28 cellular contexts compared by ENCODE assay signal in genomic region chr7:150465414-150465813, GRCh38. TPM values are rescaled to one million over a fixed set of nuclear protein-coding genes. Genes with fewer than 3 reads are reported as not detected.
DNase-seq lines count a peak whose midpoint lies in the region; ATAC-seq and TF ChIP-seq lines count a peak whose summit lies in the region.
"Had no signal": no experiment of that assay in that cellular context is flagged by ENCODE, and none has a peak within 500 bp of the region (broad histone marks: within the 10 kb centered on the region; RNA-seq: fewer than 3 reads in every experiment).

No MANE protein-coding gene starts in this region.

- no peak overlapping the region for H3K4me3 Mint-ChIP-seq in MCF 10A (ENCODE audit: unreplicated experiment)
- no peak overlapping the region for H3K4me3 Mint-ChIP-seq in activated CD8-positive, alpha-beta T cell treated with anti-CD3 and anti-CD28 coated beads for 36 hours
- H3K4me3 Mint-ChIP-seq: stimulated activated memory B cell treated with anti-CD40 and anti-IgM and Interleukin-4, amounts not matched to agents 10 μg/mL and 1 μg/mL and 100 μg/mL, for 72 hours had no signal

- H3K36me3 ChIP-seq in breast epithelium: no peaks in the 10 kb centered on the region
- peaks cover 3% of the 10 kb centered on the region for H3K36me3 ChIP-seq in upper lobe of right lung
- H3K36me3 ChIP-seq: prostate gland had no signal

- H3K27me3 ChIP-seq in breast epithelium: no peaks in the 10 kb centered on the region
- no peaks in the 10 kb centered on the region for H3K27me3 ChIP-seq in upper lobe of right lung

- no peak for ATAC-seq in activated CD8-positive, alpha-beta T cell treated with anti-CD3 and anti-CD28 coated beads for 36 hours
- peak; percentile 44 for ATAC-seq in esophagus mucosa
- peak; percentile 52 for ATAC-seq in upper lobe of right lung
- no peak for ATAC-seq in HG03039 (IDR thresholded peaks at IDR 0.05; ENCODE audit: unreplicated experiment)
- ATAC-seq: activated CD4-positive, CD25-positive, alpha-beta regulatory T cell treated with anti-CD3 and anti-CD28 coated beads, Interleukin-2, amount 50 U/mL, for 24 hours; activated naive CD4-positive, alpha-beta T cell treated with anti-CD3 and anti-CD28 coated beads, Interleukin-2, amount 50 U/mL, for 72 hours; K562; sciatic nerve; stimulated activated memory B cell treated with anti-CD40 and anti-IgM and Interleukin-4, amounts not matched to agents 10 μg/mL and 1 μg/mL and 100 μg/mL, for 72 hours had no signal

- POLR2A ChIA-PET in MCF 10A (lab: Yijun Ruan, JAX): interaction anchor here (0.8 to 1.0 kb wide), 2 partner anchors 10 to 104 kb away, joined by 3 read pairs; no protein-coding TSS in a partner anchor
- POLR2A ChIA-PET in activated CD8-positive, alpha-beta T cell treated with anti-CD3 and anti-CD28 coated beads for 36 hours (lab: Charles Lee): interaction anchor here (0.8 to 2.1 kb wide), 5 partner anchors 9 to 265 kb away, joined by 3 to 10 read pairs (median 4); no protein-coding TSS in a partner anchor

- H3K4me1 Mint-ChIP-seq in MCF 10A (ENCODE audit: insufficient read depth, unreplicated experiment): peaks cover 13% of the 10 kb centered on the region
- H3K4me1 Mint-ChIP-seq in activated CD8-positive, alpha-beta T cell treated with anti-CD3 and anti-CD28 coated beads for 36 hours (ENCODE audit: low read depth): peaks cover 67% of the 10 kb centered on the region
- H3K4me1 Mint-ChIP-seq: stimulated activated memory B cell treated with anti-CD40 and anti-IgM and Interleukin-4, amounts not matched to agents 10 μg/mL and 1 μg/mL and 100 μg/mL, for 72 hours had no signal

- peaks cover 25% of the 10 kb centered on the region for H3K9me3 Mint-ChIP-seq in MCF 10A (ENCODE audit: unreplicated experiment)
- H3K9me3 Mint-ChIP-seq in activated CD8-positive, alpha-beta T cell treated with anti-CD3 and anti-CD28 coated beads for 36 hours: peaks cover 25% of the 10 kb centered on the region

- H3K4me3 ChIP-seq in breast epithelium (no peak overlapping the region), upper lobe of right lung (no peak overlapping the region)
- H3K4me3 ChIP-seq: K562, prostate gland had no signal

- H3K27me3 Mint-ChIP-seq in MCF 10A (ENCODE audit: insufficient read depth, unreplicated experiment): no peaks in the 10 kb centered on the region
- no peaks in the 10 kb centered on the region for H3K27me3 Mint-ChIP-seq in activated CD8-positive, alpha-beta T cell treated with anti-CD3 and anti-CD28 coated beads for 36 hours

- DNase-seq in MCF 10A (ENCODE audit: unreplicated experiment): peak; percentile 37
- DNase-seq in breast epithelium (ENCODE audit: low spot score in 2 of 2): no peak
- DNase-seq in activated CD8-positive, alpha-beta T cell treated with anti-CD3 and anti-CD28 coated beads for 36 hours: no peak
- no peak for DNase-seq in upper lobe of right lung
- DNase-seq in NCI-H2081 treated with DMSO at 0.1 percent for 48 hours (lab: John Stamatoyannopoulos, UW): no peak
- DNase-seq: activated CD8-positive, alpha-beta memory T cell treated with anti-CD3 and anti-CD28 coated beads for 24 hours; activated T-cell treated with anti-CD3 and anti-CD28 coated beads, Interleukin-2, amount 50 U/mL, for 1 hour; aorta; caudate nucleus; dermis blood vessel endothelial cell; mesendoderm; NCI-H1105; NCI-H1930; nucleus accumbens; stimulated activated CD4-positive, alpha-beta T cell treated with anti-CD3 and anti-CD28 coated beads, Interleukin-4, amount 100 ng/mL, for 4 hours; substantia nigra had no signal

- CTCF ChIA-PET in MCF 10A (lab: Yijun Ruan, JAX): interaction anchor here (0.6 to 1.5 kb wide), 3 partner anchors 16 to 292 kb away, joined by 3 to 8 read pairs (median 4); no protein-coding TSS in a partner anchor
- CTCF ChIA-PET in activated CD8-positive, alpha-beta T cell treated with anti-CD3 and anti-CD28 coated beads for 36 hours (lab: Charles Lee): interaction anchor here (0.7 to 1.4 kb wide), 4 partner anchors 14 to 50 kb away, joined by 3 to 4 read pairs (median 3); partner anchors contain the start of gene GIMAP7

- H3K4me1 ChIP-seq in breast epithelium (no peaks in the 10 kb centered on the region), upper lobe of right lung (no peaks in the 10 kb centered on the region)
- H3K4me1 ChIP-seq: prostate gland had no signal

- H3K36me3 Mint-ChIP-seq in MCF 10A (ENCODE audit: insufficient read depth, unreplicated experiment): no peaks in the 10 kb centered on the region
- H3K36me3 Mint-ChIP-seq in activated CD8-positive, alpha-beta T cell treated with anti-CD3 and anti-CD28 coated beads for 36 hours (ENCODE audit: low read depth): peaks cover 55% of the 10 kb centered on the region

- intact Hi-C loops in MCF 10A (cut with micrococcal nuclease) (no loop called here), breast epithelium (cut with DNase I; ENCODE audit: low total_unique reads) (no loop called here), upper lobe of right lung (cut with DNase I) (loop anchor here (10.0 kb wide), 1 partner anchor 49 kb away; the partner anchor contains the start of gene GIMAP7)
- intact Hi-C loops in activated CD8-positive, alpha-beta T cell treated with anti-CD3 and anti-CD28 coated beads for 36 hours (cut with micrococcal nuclease): no loop called here

- no peak overlapping the region for H3K27ac Mint-ChIP-seq in MCF 10A (ENCODE audit: low read depth, unreplicated experiment)
- peak overlapping the region; percentile 64 for H3K27ac Mint-ChIP-seq in activated CD8-positive, alpha-beta T cell treated with anti-CD3 and anti-CD28 coated beads for 36 hours
- H3K27ac Mint-ChIP-seq: stimulated activated memory B cell treated with anti-CD40 and anti-IgM and Interleukin-4, amounts not matched to agents 10 μg/mL and 1 μg/mL and 100 μg/mL, for 72 hours had no signal

- BruUV-seq in MCF 10A (replicated peaks; lab: Mats Ljungman, UMichigan): no TSS peak

- H3K9me3 ChIP-seq in breast epithelium: peaks cover 17 to 29% of the 10 kb centered on the region in 2 donors
- H3K9me3 ChIP-seq in upper lobe of right lung: peaks cover 11% of the 10 kb centered on the region
- H3K9me3 ChIP-seq: prostate gland had no signal

- no peak for TF ChIP-seq POLR2A in breast epithelium (IDR thresholded peaks at IDR 0.05)

- peak overlapping the region in 1 of 2 donors; percentile 14 for H3K27ac ChIP-seq in breast epithelium
- peak overlapping the region; percentile 24 for H3K27ac ChIP-seq in upper lobe of right lung
- H3K27ac ChIP-seq: C4-2B, prostate gland had no signal

- TF ChIP-seq CTCF in MCF 10A (IDR thresholded peaks at IDR 0.05; ENCODE audit: unreplicated experiment) (no peak), breast epithelium (IDR thresholded peaks at IDR 0.05) (no peak), upper lobe of right lung (IDR thresholded peaks at IDR 0.05) (no peak)
- no peak for TF ChIP-seq CTCF in activated CD8-positive, alpha-beta T cell treated with anti-CD3 and anti-CD28 coated beads for 36 hours (IDR thresholded peaks at IDR 0.05)

RNA-seq across cellular contexts. Expression of gene GIMAP8, which starts 15.0 kb away (rescaled TPM):
- total RNA-seq in MCF 10A (2022) (not detected in 2 replicates), breast epithelium (10 to 100 TPM in 2 of 3 donors, 1 to 10 TPM in 1; 7.2 to 11.5 (median 10.4) TPM), esophagus mucosa (1.6 TPM), upper lobe of right lung (42.3 TPM)
- total RNA-seq in activated CD8-positive, alpha-beta T cell treated with anti-CD3 and anti-CD28 coated beads for 36 hours: 1 to 10 TPM; 8.6 to 8.7 TPM
- total RNA-seq: fibroblast of villous mesenchyme, K562, M059J, myocyte had no signal

RNA-seq across cellular contexts. Expression of gene GIMAP7, which starts 49.3 kb away (rescaled TPM):
- total RNA-seq in MCF 10A (2022): not detected in 2 replicates
- total RNA-seq in breast epithelium: 10 to 100 TPM in 2 of 3 donors, 1 to 10 TPM in 1; 9.4 to 22.1 (median 15.7) TPM
- total RNA-seq in activated CD8-positive, alpha-beta T cell treated with anti-CD3 and anti-CD28 coated beads for 36 hours: 10 to 100 TPM; 29.0 to 29.5 TPM
- total RNA-seq in esophagus mucosa: 2.7 TPM
- total RNA-seq in upper lobe of right lung: 47.0 TPM
- total RNA-seq: fibroblast of villous mesenchyme, M059J, myocyte had no signal

Comparison
In these comparisons a context has a peak if more than half of its experiments do, and no peak if none do; other contexts are left out.
1. ATAC-seq: peak in esophagus mucosa (single experiment) and upper lobe of right lung (single experiment); none in activated CD8-positive, alpha-beta T cell treated with anti-CD3 and anti-CD28 coated beads for 36 hours (single experiment) and HG03039 (single experiment).